24 cellular contexts compared by ENCODE assay signal in genomic region chr3:170633573-170633972, GRCh38. TPM values are rescaled to one million over a fixed set of nuclear protein-coding genes. Genes with fewer than 3 reads are reported as not detected.
"Had no signal": no experiment of that assay in that cellular context is flagged by ENCODE, and none has a peak within 500 bp of the region (broad histone marks: within the 10 kb centered on the region; RNA-seq: fewer than 3 reads in every experiment).

No MANE protein-coding gene starts in this region.

- H3K4me3 ChIP-seq: left lung, lower lobe of right lung, ovary, right atrium auricular region, skin epidermis, suprapubic skin, transverse colon, upper lobe of left lung, vagina had no signal

- H3K9me3 ChIP-seq: left lung, lower lobe of right lung, ovary, right atrium auricular region, suprapubic skin, transverse colon, upper lobe of left lung, vagina had no signal

- H3K36me3 ChIP-seq: left lung, lower lobe of right lung, ovary, right atrium auricular region, suprapubic skin, transverse colon, upper lobe of left lung, vagina had no signal

- DNase-seq: hypothalamus; immature natural killer cell; kidney; left colon; left lung; lower lobe of right lung; mammary epithelial cell; mesenchymal stem cell; naive B cell; natural killer cell; nephron progenitor cell; ovary; stimulated activated CD4-positive, alpha-beta T cell treated with anti-CD3 and anti-CD28 coated beads, Interleukin-12 subunit alpha, Interleukin-12 subunit beta, amount 100 ng/mL, for 4 hours; stimulated activated CD4-positive, alpha-beta T cell treated with anti-CD3 and anti-CD28 coated beads, Interleukin-15, amount 100 ng/mL, for 24 hours; stimulated activated CD4-positive, alpha-beta T cell treated with anti-CD3 and anti-CD28 coated beads, Interleukin-2, amount 100 ng/mL, for 24 hours; stimulated activated CD4-positive, alpha-beta T cell treated with anti-CD3 and anti-CD28 coated beads, Interleukin-4, amount 100 ng/mL, for 1 hour; stimulated activated naive CD4-positive, alpha-beta T cell; transverse colon; upper lobe of left lung had no signal

- H3K27me3 ChIP-seq: left lung, ovary, right atrium auricular region, suprapubic skin, transverse colon, upper lobe of left lung, vagina had no signal

- H3K4me1 ChIP-seq: left lung, lower lobe of right lung, right atrium auricular region, suprapubic skin, vagina had no signal

- H3K27ac ChIP-seq: left lung, lower lobe of right lung, ovary, right atrium auricular region, skin epidermis, suprapubic skin, transverse colon, upper lobe of left lung, vagina had no signal

RNA-seq across cellular contexts. Expression of gene SLC7A14, which starts 47.7 kb away (rescaled TPM):
- total RNA-seq: kidney, left lung, natural killer cell, right atrium auricular region, subcutaneous adipose tissue, suprapubic skin had no signal
- polyA plus RNA-seq: immature natural killer cell, mammary epithelial cell had no signal
